ENCODE assay signal across 1 cellular context in genomic region chr1:227728059-227728891, GRCh38.
TF ChIP-seq lines count a peak whose summit lies in the region.

No MANE protein-coding gene starts in this region.

TF ChIP-seq in K562, 482 proteins besides CTCF, POLR2A, EP300 and RAD21 (continued from another document and continues in another):
- TF ChIP-seq CGGBP1 (CRISPR knock-in tag; IDR thresholded peaks at IDR 0.05), result 0 out of 2 replicates have a peak, but pooled peaks have one; percentile 42
- no peak for TF ChIP-seq PHF20 (IDR thresholded peaks at IDR 0.05; ENCODE audit: partially characterized antibody)
- TF ChIP-seq MBD2 (IDR thresholded peaks at IDR 0.05; ENCODE audit: borderline replicate concordance, low read depth), result no peak
- TF ChIP-seq FOSL1 (tag; conservative IDR thresholded peaks at IDR 0.05), result peak; percentile 55
- TF ChIP-seq OTX1 (CRISPR knock-in tag; IDR thresholded peaks at IDR 0.05), result 0 out of 2 replicates have a peak, but pooled peaks have one; percentile 10
- TF ChIP-seq KLF13 (tag; IDR thresholded peaks at IDR 0.05; ENCODE audit: borderline replicate concordance, low read depth), result no peak
- TF ChIP-seq ELF4 (CRISPR knock-in tag; IDR thresholded peaks at IDR 0.05), result no peak
- TF ChIP-seq EGR1 (conservative IDR thresholded peaks at IDR 0.05), result peak; percentile 56
- no peak for TF ChIP-seq ZEB2 (IDR thresholded peaks at IDR 0.05)
- TF ChIP-seq ZNF282 (CRISPR knock-in tag; IDR thresholded peaks at IDR 0.05), result no peak
- no peak for TF ChIP-seq ETS1 (conservative IDR thresholded peaks at IDR 0.05; ENCODE audit: control insufficient read depth, low read depth, low read length)
- TF ChIP-seq SNIP1 (IDR thresholded peaks at IDR 0.05; ENCODE audit: low read depth), result peak; percentile 72; the same call in 1 of the 2 replicates
- TF ChIP-seq MECOM (CRISPR knock-in tag; IDR thresholded peaks at IDR 0.05), result no peak
- TF ChIP-seq TEAD1 (CRISPR knock-in tag; IDR thresholded peaks at IDR 0.05), result no peak
- TF ChIP-seq PCBP2 (IDR thresholded peaks at IDR 0.05; ENCODE audit: low read depth, low read length, poor library complexity, severe bottlenecking), result no peak
- TF ChIP-seq POLR2AphosphoS2 (IDR thresholded peaks at IDR 0.05; ENCODE audit: low read length), result 0 out of 2 replicates have a peak, but pooled peaks have one; percentile 55
- no peak for TF ChIP-seq ZBTB26 (CRISPR knock-in tag; IDR thresholded peaks at IDR 0.05)
- peak; percentile 29 for TF ChIP-seq KDM5B (IDR thresholded peaks at IDR 0.05; ENCODE audit: insufficient replicate concordance, low read depth, low read length)
- TF ChIP-seq ZNF780A (CRISPR knock-in tag; IDR thresholded peaks at IDR 0.05), result no peak
- no peak for TF ChIP-seq FOXK2 (conservative IDR thresholded peaks at IDR 0.05 in 1 of 2, IDR thresholded peaks at IDR 0.05 in 1 of 2; ENCODE audit: low read depth in 2 of 2)
- TF ChIP-seq ZBTB11 (CRISPR knock-in tag; IDR thresholded peaks at IDR 0.05), result peak in 1 of 3 experiments; percentile 51; a peak in 1 of 6 replicates
- TF ChIP-seq CCNT2 (IDR thresholded peaks at IDR 0.05; ENCODE audit: borderline replicate concordance, extremely low read depth, insufficient read length, low read depth, low read length), result peak; percentile 37
- TF ChIP-seq MLX (CRISPR knock-in tag; conservative IDR thresholded peaks at IDR 0.05), result 0 out of 4 replicates have a peak, but pooled peaks of 1 of the 2 experiments have one; percentile 35
- no peak for TF ChIP-seq ETV6 (IDR thresholded peaks at IDR 0.05; ENCODE audit: borderline replicate concordance in 1 of 2, low read depth in 2 of 2, low read length in 1 of 2)
- TF ChIP-seq ETV6 (CRISPR knock-in tag; IDR thresholded peaks at IDR 0.05; ENCODE audit: borderline replicate concordance), result no peak
- TF ChIP-seq ELK3 (CRISPR knock-in tag; IDR thresholded peaks at IDR 0.05), result no peak
- 0 out of 2 replicates have a peak, but pooled peaks have one; percentile 36 for TF ChIP-seq ZSCAN32 (CRISPR knock-in tag; IDR thresholded peaks at IDR 0.05)
- no peak for TF ChIP-seq DLX4 (CRISPR knock-in tag; IDR thresholded peaks at IDR 0.05)
- TF ChIP-seq RB1 (IDR thresholded peaks at IDR 0.05; ENCODE audit: low read depth), result peak; percentile 38; the same call in 1 of the 2 replicates
- TF ChIP-seq MYC (IDR thresholded peaks at IDR 0.05; ENCODE audit: low read depth, low read length), result no peak
- TF ChIP-seq MYC (CRISPR knock-in tag; IDR thresholded peaks at IDR 0.05; ENCODE audit: borderline replicate concordance, low read depth), result no peak
- TF ChIP-seq ZBTB2 (IDR thresholded peaks at IDR 0.05), result no peak
- TF ChIP-seq TRIM25 (IDR thresholded peaks at IDR 0.05; ENCODE audit: borderline replicate concordance), result no peak
- TF ChIP-seq PTBP1 (IDR thresholded peaks at IDR 0.05; ENCODE audit: low read depth, low read length), result no peak
- 0 out of 2 replicates have a peak, but pooled peaks have one; percentile 31 for TF ChIP-seq THAP12 (CRISPR knock-in tag; IDR thresholded peaks at IDR 0.05)
- TF ChIP-seq TEAD2 (tag; IDR thresholded peaks at IDR 0.05), result no peak
- TF ChIP-seq KAT2B (IDR thresholded peaks at IDR 0.05; ENCODE audit: low read depth, low read length), result no peak
- peak; percentile 53; the same call in 1 of the 2 replicates for TF ChIP-seq PATZ1 (CRISPR knock-in tag; IDR thresholded peaks at IDR 0.05; ENCODE audit: borderline replicate concordance)
- no peak for TF ChIP-seq CXXC5 (CRISPR knock-in tag; IDR thresholded peaks at IDR 0.05)
- no peak for TF ChIP-seq FOXA3 (CRISPR knock-in tag; conservative IDR thresholded peaks at IDR 0.05 in 1 of 2, IDR thresholded peaks at IDR 0.05 in 1 of 2)
- no peak for TF ChIP-seq KLF10 (CRISPR knock-in tag; IDR thresholded peaks at IDR 0.05)
- TF ChIP-seq HNRNPL (IDR thresholded peaks at IDR 0.05; ENCODE audit: low read depth, low read length), result no peak
- no peak for TF ChIP-seq ZFP91 (CRISPR knock-in tag; IDR thresholded peaks at IDR 0.05)
- TF ChIP-seq E2F3 (CRISPR knock-in tag; IDR thresholded peaks at IDR 0.05), result 0 out of 2 replicates have a peak, but pooled peaks have one; percentile 19
- TF ChIP-seq POLR2G (IDR thresholded peaks at IDR 0.05; ENCODE audit: low read depth, low read length), result peak; percentile 77
- TF ChIP-seq SUPT5H (IDR thresholded peaks at IDR 0.05), result peak; percentile 45; the same call in 1 of the 2 replicates
- TF ChIP-seq ELF2 (CRISPR knock-in tag; IDR thresholded peaks at IDR 0.05), result 0 out of 2 replicates have a peak, but pooled peaks have one; percentile 45
